In the genomic region with DNA sequence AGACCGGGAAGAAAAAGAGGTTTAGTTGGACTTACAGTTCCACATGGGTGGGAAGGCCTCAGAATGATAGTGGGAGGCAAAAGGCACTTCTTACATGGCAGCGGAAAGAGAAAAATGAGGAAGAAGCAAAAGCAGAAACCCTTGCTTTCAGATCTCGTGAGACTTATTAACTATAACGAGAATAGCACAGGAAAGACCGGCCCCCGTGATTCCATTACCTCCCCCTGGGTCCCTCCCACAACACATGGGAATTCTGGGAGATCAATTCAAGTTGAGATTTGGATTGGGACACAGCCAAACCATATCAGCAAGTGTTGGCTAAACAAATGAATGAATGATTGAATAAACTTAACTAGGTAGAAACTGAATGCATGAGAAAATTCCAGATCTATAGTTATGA, we compare ENCODE assay signal across 24 cellular contexts.
"Had no signal": no experiment of that assay in that cellular context is flagged by ENCODE, and none has a peak within 500 bp of the region (broad histone marks: within the 10 kb centered on the region; RNA-seq: fewer than 3 reads in every experiment).

No MANE protein-coding gene starts in this region.

- H3K27me3 ChIP-seq: colonic mucosa, left lung, right atrium auricular region, sigmoid colon, thyroid gland had no signal

- H3K4me3 ChIP-seq: colonic mucosa, esophagus squamous epithelium, heart right ventricle, left lung, lower lobe of right lung, prostate gland, right atrium auricular region, sigmoid colon, stomach, thyroid gland had no signal

- H3K27ac Mint-ChIP-seq: nephron progenitor cell; stimulated activated effector memory CD8-positive, alpha-beta T cell treated with anti-CD3 and anti-CD28 coated beads, Interleukin-12 subunit alpha, Interleukin-12 subunit beta, amount 100 ng/mL, for 72 hours; type B pancreatic cell had no signal

- H3K36me3 Mint-ChIP-seq: naive thymus-derived CD8-positive, alpha-beta T cell had no signal

- H3K4me3 Mint-ChIP-seq: naive thymus-derived CD8-positive, alpha-beta T cell; nephron progenitor cell; stimulated activated effector memory CD8-positive, alpha-beta T cell treated with anti-CD3 and anti-CD28 coated beads, Interleukin-12 subunit alpha, Interleukin-12 subunit beta, amount 100 ng/mL, for 72 hours; type B pancreatic cell had no signal

- H3K4me1 ChIP-seq: colonic mucosa, esophagus squamous epithelium, heart right ventricle, left lung, lower lobe of right lung, prostate gland, right atrium auricular region, sigmoid colon, stomach, thyroid gland had no signal

- ATAC-seq: heart right ventricle; left cardiac atrium; left lung; lower lobe of right lung; naive thymus-derived CD8-positive, alpha-beta T cell; stimulated activated effector memory CD8-positive, alpha-beta T cell treated with anti-CD3 and anti-CD28 coated beads, Interleukin-12 subunit alpha, Interleukin-12 subunit beta, amount 100 ng/mL, for 72 hours had no signal

- H3K27me3 Mint-ChIP-seq: naive thymus-derived CD8-positive, alpha-beta T cell had no signal

- H3K27ac ChIP-seq: colonic mucosa, esophagus squamous epithelium, heart right ventricle, left lung, lower lobe of right lung, prostate gland, right atrium auricular region, sigmoid colon, stomach, thyroid gland had no signal

- H3K4me1 Mint-ChIP-seq: stimulated activated effector memory CD8-positive, alpha-beta T cell treated with anti-CD3 and anti-CD28 coated beads, Interleukin-12 subunit alpha, Interleukin-12 subunit beta, amount 100 ng/mL, for 72 hours had no signal

- H3K9me3 ChIP-seq: colonic mucosa, esophagus squamous epithelium, heart right ventricle, left lung, lower lobe of right lung, prostate gland, right atrium auricular region, sigmoid colon, stomach, thyroid gland had no signal

- DNase-seq: colonic mucosa; dermis blood vessel endothelial cell; effector memory CD4-positive, alpha-beta T cell; esophagus squamous epithelium; foreskin melanocyte; glutamatergic neuron; heart right ventricle; hippocampal formation; left cardiac atrium; left lung; lower lobe of right lung; naive thymus-derived CD8-positive, alpha-beta T cell; nephron progenitor cell; nucleus accumbens; sigmoid colon; stimulated activated CD4-positive, alpha-beta T cell treated with anti-CD3 and anti-CD28 coated beads, Interleukin-2, amount 100 ng/mL, for 24 hours; stimulated activated CD4-positive, alpha-beta T cell treated with anti-CD3 and anti-CD28 coated beads, Interleukin-4, amount 100 ng/mL, for 24 hours; stimulated activated naive CD4-positive, alpha-beta T cell treated with Interleukin-2 at 50 U/mL for 16 hours; stomach; thyroid gland had no signal

- H3K36me3 ChIP-seq: colonic mucosa, esophagus squamous epithelium, heart right ventricle, left lung, lower lobe of right lung, prostate gland, right atrium auricular region, sigmoid colon, stomach, thyroid gland had no signal
